ENCODE assay signal across 26 cellular contexts in genomic region chr5:23412011-23412410, GRCh38.
A peak's percentile ranks its signal among the peaks of the same experiment; 100 is the strongest.
DNase-seq lines count a peak whose midpoint lies in the region; ATAC-seq and TF ChIP-seq lines count a peak whose summit lies in the region.
"Had no signal": no experiment of that assay in that cellular context is flagged by ENCODE, and none has a peak within 500 bp of the region (broad histone marks: within the 10 kb centered on the region; RNA-seq: fewer than 3 reads in every experiment).

No MANE protein-coding gene starts in this region.

- TF ChIP-seq POLR2A in body of pancreas (IDR thresholded peaks at IDR 0.05) = no peak

- ATAC-seq in RWPE2 (ENCODE audit: low read depth) (peak; percentile 98), body of pancreas (no peak)
- ATAC-seq: left lobe of liver, upper lobe of right lung had no signal

- intact Hi-C loops in body of pancreas (cut with DNase I) = no loop called here

- H3K36me3 ChIP-seq in RWPE2 (ENCODE audit: low read depth) = no peaks in the 10 kb centered on the region
- no peaks in the 10 kb centered on the region for H3K36me3 ChIP-seq in body of pancreas (replicated peaks in 1 of 2; ENCODE audit: insufficient read depth in 1 of 2, low read depth in 2 of 2)
- H3K36me3 ChIP-seq: BLaER1 treated with 17β-estradiol and CSF1 and Interleukin-3, amounts not matched to agents 10 nM and 100 nM; colonic mucosa; upper lobe of right lung had no signal

- H3K27ac ChIP-seq in RWPE2 (ENCODE audit: poor library complexity, severe bottlenecking) (peak overlapping the region; percentile 59), body of pancreas (no peak overlapping the region)
- H3K27ac ChIP-seq: BLaER1 treated with 17β-estradiol and CSF1 and Interleukin-3, amounts not matched to agents 10 nM and 100 nM; colonic mucosa; KMS-11; parathyroid adenoma; skin epidermis; upper lobe of right lung had no signal

- H3K4me3 ChIP-seq in RWPE2 (ENCODE audit: severe bottlenecking) = no peak overlapping the region
- no peak overlapping the region for H3K4me3 ChIP-seq in body of pancreas
- H3K4me3 ChIP-seq: BLaER1 treated with 17β-estradiol and CSF1 and Interleukin-3, amounts not matched to agents 10 nM and 100 nM; colonic mucosa; skin epidermis; upper lobe of right lung had no signal

- no peaks in the 10 kb centered on the region for H3K27me3 ChIP-seq in RWPE2 (ENCODE audit: insufficient read depth, poor library complexity, severe bottlenecking)
- no peaks in the 10 kb centered on the region for H3K27me3 ChIP-seq in body of pancreas
- H3K27me3 ChIP-seq: BLaER1 treated with 17β-estradiol and CSF1 and Interleukin-3, amounts not matched to agents 10 nM and 100 nM; colonic mucosa; upper lobe of right lung had no signal

- H3K9me3 ChIP-seq in RWPE2 (ENCODE audit: severe bottlenecking) (no peaks in the 10 kb centered on the region), body of pancreas (no peaks in the 10 kb centered on the region)
- H3K9me3 ChIP-seq: BLaER1 treated with 17β-estradiol and CSF1 and Interleukin-3, amounts not matched to agents 10 nM and 100 nM; Caco-2; colonic mucosa; upper lobe of right lung had no signal

- DNase-seq in HCEC 1CT (peak; percentile 71), NCI-H2227 (lab: John Stamatoyannopoulos, UW; ENCODE audit: unreplicated experiment) (peak; percentile 34), RWPE2 (ENCODE audit: low spot score) (no peak), iris pigment epithelial cell (ENCODE audit: low read depth) (peak; percentile 26), C1 segment of cervical spinal cord (lab: John Stamatoyannopoulos, UW) (no peak), body of pancreas (no peak)
- DNase-seq in stimulated activated CD4-positive, alpha-beta T cell treated with anti-CD3 and anti-CD28 coated beads, Interleukin-2, amount 100 ng/mL, for 48 hours = no peak
- DNase-seq: activated effector memory CD4-positive, alpha-beta T cell treated with anti-CD3 and anti-CD28 coated beads, Interleukin-2, amount 50 U/mL, for 16 hours; activated naive CD8-positive, alpha-beta T cell treated with anti-CD3 and anti-CD28 coated beads for 36 hours; activated T-cell treated with anti-CD3 and anti-CD28 coated beads, Interleukin-2, amount 50 U/mL, for 24 hours; anterior cingulate cortex; Caco-2; colonic mucosa; DMS79 treated with DMSO at 0.1 percent for 48 hours; effector CD4-positive, alpha-beta T cell; glutamatergic neuron; NCI-H1436 treated with DMSO at 0.1 percent for 48 hours; NCI-H510A; retina; stimulated activated naive CD4-positive, alpha-beta T cell treated with Interleukin-2 at 50 U/mL for 16 hours; upper lobe of right lung had no signal

- H3K4me1 ChIP-seq in RWPE2 (ENCODE audit: insufficient read depth, poor library complexity, severe bottlenecking) (peaks cover 31% of the 10 kb centered on the region), body of pancreas (no peaks in the 10 kb centered on the region)
- H3K4me1 ChIP-seq: BLaER1 treated with 17β-estradiol and CSF1 and Interleukin-3, amounts not matched to agents 10 nM and 100 nM; Caco-2; colonic mucosa; parathyroid adenoma; upper lobe of right lung had no signal

- TF ChIP-seq CTCF in RWPE2 (IDR thresholded peaks at IDR 0.05; ENCODE audit: poor library complexity, severe bottlenecking) = no peak
- TF ChIP-seq CTCF in body of pancreas (IDR thresholded peaks at IDR 0.05) = no peak

- 61 to 62% methylated on average over 2 of the region's 2 CpGs for WGBS in body of pancreas, 2 donors

Comparison
In these comparisons a context has a peak if more than half of its experiments do, and no peak if none do; other contexts are left out.
1. DNase-seq: peak in HCEC 1CT (single experiment), NCI-H2227 (single experiment) and iris pigment epithelial cell (single experiment); none in RWPE2 (single experiment), stimulated activated CD4-positive, alpha-beta T cell treated with anti-CD3 and anti-CD28 coated beads, Interleukin-2, amount 100 ng/mL, for 48 hours (0 of 2), C1 segment of cervical spinal cord (0 of 14) and body of pancreas (0 of 4).